Comparison of ENCODE assay signal across 8 cellular contexts in genomic region chr3:141050913-141051632, GRCh38. TPM values are rescaled to one million over a fixed set of nuclear protein-coding genes. Genes with fewer than 3 reads are reported as not detected.
DNase-seq lines count a peak whose midpoint lies in the region; FAIRE-seq and TF ChIP-seq lines count a peak whose summit lies in the region.

TSS of gene SPSB4 (plus strand) at chr3:141051347. CDS start at chr3:141066105, 14,758 bp downstream.

- H3K27me3 ChIP-seq in adipocyte (replicated peaks; ENCODE audit: control insufficient read depth, insufficient read depth, low read length) (peaks cover 75% of the 10 kb centered on the region), iPS-18a (ENCODE audit: control insufficient read depth, insufficient read depth, low read length) (peaks cover 50% of the 10 kb centered on the region), smooth muscle cell (ENCODE audit: low read depth) (peaks cover 6% of the 10 kb centered on the region)

- peak; percentile 9 for DNase-seq in GM04504 (ENCODE audit: low read depth)
- DNase-seq in NCI-H446 treated with DMSO at 0.1 percent for 48 hours (lab: John Stamatoyannopoulos, UW), result peak; percentile 57
- peak; percentile 67 for DNase-seq in adipocyte (ENCODE audit: low read depth)
- DNase-seq in smooth muscle cell (lab: John Stamatoyannopoulos, UW; ENCODE audit: unreplicated experiment), result peak; percentile 37
- no peak for DNase-seq in activated gamma-delta T cell treated with Interleukin-2 at 50 U/mL for 16 hours
- DNase-seq in H54 (ENCODE audit: insufficient read length, low spot score), result no peak

- TF ChIP-seq POLR2A in H54 (IDR thresholded peaks at IDR 0.05; ENCODE audit: low read depth, low read length), result no peak

- H3K4me2 ChIP-seq in smooth muscle cell, result peak within 1 kb of the TSS; percentile 87

- peaks cover 6% of the 10 kb centered on the region for H3K79me2 ChIP-seq in smooth muscle cell (ENCODE audit: low read depth)

- H3K36me3 ChIP-seq in adipocyte (ENCODE audit: control insufficient read depth, insufficient read depth, low read length, severe bottlenecking) (no peaks in the 10 kb centered on the region), iPS-18a (ENCODE audit: control insufficient read depth, low read depth, low read length) (no peaks in the 10 kb centered on the region), smooth muscle cell (ENCODE audit: low read depth) (no peaks in the 10 kb centered on the region)

- H3K27ac ChIP-seq in 22Rv1 (no peak within 1 kb of the TSS), iPS-18a (ENCODE audit: low read length) (no peak within 1 kb of the TSS), smooth muscle cell (ENCODE audit: low read depth) (no peak within 1 kb of the TSS)

- no peaks in the 10 kb centered on the region for H4K20me1 ChIP-seq in smooth muscle cell (ENCODE audit: low read depth)

- WGBS in smooth muscle cell (ENCODE audit: low lambda C conversion rate), result 1% methylated on average over 61 of the region's 80 CpGs

- H3F3A ChIP-seq in smooth muscle cell (ENCODE audit: low read depth), result peaks cover 4% of the 10 kb centered on the region

- no peak within 1 kb of the TSS for H3K4me3 ChIP-seq in adipocyte (ENCODE audit: low read length)
- H3K4me3 ChIP-seq in iPS-18a (ENCODE audit: low read length), result peak within 1 kb of the TSS; percentile 92
- H3K4me3 ChIP-seq in smooth muscle cell, result peak within 1 kb of the TSS; percentile 73

- TF ChIP-seq CTCF in 22Rv1 (IDR thresholded peaks at IDR 0.05) (peak; percentile 47), smooth muscle cell (IDR thresholded peaks at IDR 0.05; ENCODE audit: borderline replicate concordance, insufficient read depth, poor library complexity, severe bottlenecking) (peak; percentile 35)

- FAIRE-seq in H54 (lab: Jason Lieb, UNC), result no peak

- H3K4me1 ChIP-seq in adipocyte (ENCODE audit: control insufficient read depth, insufficient read depth, low read length), result no peaks in the 10 kb centered on the region
- peaks cover 1% of the 10 kb centered on the region for H3K4me1 ChIP-seq in iPS-18a (ENCODE audit: control insufficient read depth, low read depth, low read length)
- H3K4me1 ChIP-seq in smooth muscle cell (ENCODE audit: low read depth), result peaks cover 20% of the 10 kb centered on the region

- no peaks in the 10 kb centered on the region for H3K9me3 ChIP-seq in adipocyte (ENCODE audit: control insufficient read depth, low read length)
- no peaks in the 10 kb centered on the region for H3K9me3 ChIP-seq in iPS-18a (ENCODE audit: control insufficient read depth, low read depth, low read length)
- H3K9me3 ChIP-seq in smooth muscle cell (replicated peaks; ENCODE audit: low read depth), result no peaks in the 10 kb centered on the region

- H3K9ac ChIP-seq in adipocyte (ENCODE audit: low read length) (no peak within 1 kb of the TSS), iPS-18a (ENCODE audit: low read length) (peak within 1 kb of the TSS; percentile 68), smooth muscle cell (ENCODE audit: low read depth) (no peak within 1 kb of the TSS)

- peak within 1 kb of the TSS; percentile 90 for H2AFZ ChIP-seq in smooth muscle cell (ENCODE audit: low read depth)

RNA-seq across cellular contexts. Expression of gene SPSB4, which starts in this region (rescaled TPM):
- total RNA-seq in smooth muscle cell, result 0.81 and 3.9 TPM in 2 replicates
- polyA plus RNA-seq in smooth muscle cell, result 0.93 and 1.8 TPM in 2 replicates

Comparison
In these comparisons a context has a peak if more than half of its experiments do, and no peak if none do; other contexts are left out.
1. DNase-seq: peak in GM04504 (single experiment), NCI-H446 treated with DMSO at 0.1 percent for 48 hours (single experiment), adipocyte (single experiment) and smooth muscle cell (single experiment); none in activated gamma-delta T cell treated with Interleukin-2 at 50 U/mL for 16 hours (single experiment) and H54 (single experiment).